15 cellular contexts compared by ENCODE assay signal in the genomic region with DNA sequence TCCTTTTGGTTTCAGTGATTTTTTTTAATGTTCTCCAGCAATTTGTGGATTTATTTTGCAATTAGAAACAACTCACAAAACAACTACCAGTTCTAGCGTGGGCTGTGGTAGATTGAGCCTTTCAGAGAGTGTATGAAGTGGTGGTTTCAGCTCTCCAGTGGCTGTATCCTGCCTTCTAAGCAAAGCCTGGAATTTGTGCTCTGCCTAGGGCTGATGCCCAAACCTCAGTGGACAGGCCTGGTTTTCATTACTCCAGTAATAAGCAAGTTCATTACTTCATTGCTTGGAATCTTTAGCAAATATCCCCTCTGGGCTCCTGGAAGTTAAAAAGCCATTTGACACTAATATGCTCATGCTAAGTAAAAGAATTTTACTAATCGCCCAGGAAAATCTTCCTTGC. TPM values are rescaled to one million over a fixed set of nuclear protein-coding genes. Genes with fewer than 3 reads are reported as not detected.
DNase-seq lines count a peak whose midpoint lies in the region; ATAC-seq and TF ChIP-seq lines count a peak whose summit lies in the region.
"Had no signal": no experiment of that assay in that cellular context is flagged by ENCODE, and none has a peak within 500 bp of the region (broad histone marks: within the 10 kb centered on the region; RNA-seq: fewer than 3 reads in every experiment).

No MANE protein-coding gene starts in this region.

- H3K36me3 Mint-ChIP-seq in CD4-positive, CD25-positive, alpha-beta regulatory T cell = peaks cover 31% of the 10 kb centered on the region

- peak overlapping the region; percentile 86 to 94 (median 91) for H3K27ac Mint-ChIP-seq in CD4-positive, CD25-positive, alpha-beta regulatory T cell
- H3K27ac Mint-ChIP-seq: endodermal cell had no signal

- peak overlapping the region; percentile 53 to 90 (median 84) for H3K4me3 Mint-ChIP-seq in CD4-positive, CD25-positive, alpha-beta regulatory T cell
- H3K4me3 Mint-ChIP-seq: endodermal cell had no signal

- TF ChIP-seq CTCF in colonic mucosa (IDR thresholded peaks at IDR 0.05) (no peak), breast epithelium (IDR thresholded peaks at IDR 0.05) (no peak)

- DNase-seq in CD4-positive, CD25-positive, alpha-beta regulatory T cell = no peak
- DNase-seq in colonic mucosa (no peak), sciatic nerve (ENCODE audit: low spot score) (no peak), left lobe of liver (ENCODE audit: low spot score) (no peak), breast epithelium (ENCODE audit: low spot score in 2 of 2) (no peak)
- DNase-seq: anterior cingulate cortex; endodermal cell; HCEC 1CT; NCI-H748 treated with DMSO at 0.1 percent for 48 hours; stimulated activated CD4-positive, alpha-beta T cell treated with anti-CD3 and anti-CD28 coated beads, Interleukin-2, amount 100 ng/mL, for 24 hours; stomach had no signal

- no peaks in the 10 kb centered on the region for H3K9me3 Mint-ChIP-seq in CD4-positive, CD25-positive, alpha-beta regulatory T cell
- H3K9me3 Mint-ChIP-seq: endodermal cell, IgD-negative memory B cell had no signal

- peaks cover 7% of the 10 kb centered on the region for H3K36me3 ChIP-seq in CD4-positive, CD25-positive, alpha-beta regulatory T cell (ENCODE audit: control insufficient read depth, insufficient read depth, low read length)
- peaks cover 6% of the 10 kb centered on the region; the same call in 1 of the 2 replicates for H3K36me3 ChIP-seq in KOPT-K1 (ENCODE audit: insufficient read depth, low read length)
- no peaks in the 10 kb centered on the region for H3K36me3 ChIP-seq in colonic mucosa
- no peaks in the 10 kb centered on the region for H3K36me3 ChIP-seq in breast epithelium
- H3K36me3 ChIP-seq: stomach had no signal

- no peaks in the 10 kb centered on the region for H3K27me3 ChIP-seq in CD4-positive, CD25-positive, alpha-beta regulatory T cell (ENCODE audit: control insufficient read depth, insufficient read depth, low read length)
- H3K27me3 ChIP-seq in colonic mucosa = no peaks in the 10 kb centered on the region
- H3K27me3 ChIP-seq in breast epithelium = no peaks in the 10 kb centered on the region
- H3K27me3 ChIP-seq: stomach had no signal

- H3K4me1 Mint-ChIP-seq in CD4-positive, CD25-positive, alpha-beta regulatory T cell = peaks cover 47 to 94% (median 75%) of the 10 kb centered on the region in 4 donors

- H3K9me3 ChIP-seq in CD4-positive, CD25-positive, alpha-beta regulatory T cell (ENCODE audit: control insufficient read depth in 2 of 2, low read length in 2 of 2) = no peaks in the 10 kb centered on the region
- H3K9me3 ChIP-seq in KOPT-K1 (ENCODE audit: insufficient read depth, low read length, poor library complexity, severe bottlenecking) (no peaks in the 10 kb centered on the region), colonic mucosa (no peaks in the 10 kb centered on the region), breast epithelium (no peaks in the 10 kb centered on the region)
- H3K9me3 ChIP-seq: stomach had no signal

- H3K27ac ChIP-seq in CD4-positive, CD25-positive, alpha-beta regulatory T cell (ENCODE audit: insufficient read depth, low read length, poor library complexity, severe bottlenecking) = peak overlapping the region; percentile 88
- H3K27ac ChIP-seq in KOPT-K1 (ENCODE audit: low read depth, low read length, poor library complexity, severe bottlenecking) (peak overlapping the region; percentile 52), colonic mucosa (peak overlapping the region; percentile 1), breast epithelium (peak overlapping the region in 1 of 2 donors; percentile 66)

- H3K4me3 ChIP-seq in CD4-positive, CD25-positive, alpha-beta regulatory T cell (ENCODE audit: low read depth, low read length) = peak overlapping the region; percentile 55
- H3K4me3 ChIP-seq in colonic mucosa (no peak overlapping the region), breast epithelium (no peak overlapping the region)
- H3K4me3 ChIP-seq: stomach had no signal

- no peak for ATAC-seq in CD4-positive, CD25-positive, alpha-beta regulatory T cell (ENCODE audit: low read depth in 2 of 2)
- ATAC-seq in sciatic nerve (peak; percentile 92), GM19395 (IDR thresholded peaks at IDR 0.05; ENCODE audit: unreplicated experiment) (no peak), left lobe of liver (no peak)
- ATAC-seq: SK-N-SH treated with all-trans-retinoic acid at 6 μM for 48 hours had no signal

- H3K27me3 Mint-ChIP-seq in CD4-positive, CD25-positive, alpha-beta regulatory T cell = no peaks in the 10 kb centered on the region
- H3K27me3 Mint-ChIP-seq: IgD-negative memory B cell had no signal

- no peak for TF ChIP-seq POLR2A in breast epithelium (IDR thresholded peaks at IDR 0.05)

- intact Hi-C loops in colonic mucosa (cut with DNase I) (no loop called here), sciatic nerve (cut with DNase I) (no loop called here), breast epithelium (cut with DNase I; ENCODE audit: low total_unique reads) (no loop called here)

- H3K9ac ChIP-seq in colonic mucosa (ENCODE audit: low read depth in 2 of 2, low read length in 2 of 2) = no peak overlapping the region

- peaks cover 83% of the 10 kb centered on the region for H3K4me1 ChIP-seq in CD4-positive, CD25-positive, alpha-beta regulatory T cell (ENCODE audit: control insufficient read depth, insufficient read depth, low read length, poor library complexity, severe bottlenecking)
- H3K4me1 ChIP-seq in colonic mucosa = no peaks in the 10 kb centered on the region
- no peaks in the 10 kb centered on the region for H3K4me1 ChIP-seq in breast epithelium

RNA-seq across cellular contexts. Expression of a gene that starts 35.9 kb away (rescaled TPM):
- 86.4 TPM for total RNA-seq in CD4-positive, CD25-positive, alpha-beta regulatory T cell
- 10 to 100 TPM; 44.1 to 56.0 (median 50.3) TPM for polyA plus RNA-seq in CD4-positive, CD25-positive, alpha-beta regulatory T cell
- total RNA-seq in colonic mucosa (1 to 10 TPM; 2.1 to 2.8 TPM), sciatic nerve (17.0 TPM), left lobe of liver (16.1 TPM), breast epithelium (10 to 100 TPM in 1 of 3 donors, 1 to 10 TPM in 2; 3.5 to 30.1 (median 6.2) TPM)
